28 cellular contexts compared by ENCODE assay signal in genomic region chr11:7667460-7667859, GRCh38. TPM values are rescaled to one million over a fixed set of nuclear protein-coding genes. Genes with fewer than 3 reads are reported as not detected.
DNase-seq lines count a peak whose midpoint lies in the region; ATAC-seq and TF ChIP-seq lines count a peak whose summit lies in the region.
"Had no signal": no experiment of that assay in that cellular context is flagged by ENCODE, and none has a peak within 500 bp of the region (broad histone marks: within the 10 kb centered on the region; RNA-seq: fewer than 3 reads in every experiment).

No MANE protein-coding gene starts in this region.

- H3K27me3 Mint-ChIP-seq in mesothelial cell of epicardium (ENCODE audit: low read depth) = no peaks in the 10 kb centered on the region

- no peak for ATAC-seq in GM19023 (IDR thresholded peaks at IDR 0.05; ENCODE audit: unreplicated experiment)
- ATAC-seq: natural killer cell had no signal

- peaks cover 42% of the 10 kb centered on the region for H3K36me3 Mint-ChIP-seq in mesothelial cell of epicardium
- H3K36me3 Mint-ChIP-seq: natural killer cell had no signal

- no peak overlapping the region for H3K4me3 Mint-ChIP-seq in mesothelial cell of epicardium
- H3K4me3 Mint-ChIP-seq: natural killer cell; stimulated activated naive CD8-positive, alpha-beta T cell treated with anti-CD3 and anti-CD28 coated beads, Interleukin-15, Interleukin-2, amounts not matched to agents 100 ng/mL and 50 ng/mL, for 24 hours had no signal

- H3K4me3 ChIP-seq in choroid plexus epithelial cell (ENCODE audit: low read depth, low read length) = no peak overlapping the region
- H3K4me3 ChIP-seq: SK-N-MC, upper lobe of left lung had no signal

- peak; percentile 46 for DNase-seq in NCI-H82 (lab: John Stamatoyannopoulos, UW)
- no peak for DNase-seq in NCI-H82 treated with DMSO at 0.1 percent for 48 hours (lab: John Stamatoyannopoulos, UW; ENCODE audit: unreplicated experiment)
- DNase-seq in choroid plexus epithelial cell (ENCODE audit: low read depth) = peak; percentile 73
- no peak for DNase-seq in mesothelial cell of epicardium (ENCODE audit: low spot score in 2 of 2, unreplicated experiment in 2 of 2)
- DNase-seq in central memory CD4-positive, alpha-beta T cell = no peak
- no peak for DNase-seq in GM19240 (ENCODE audit: insufficient read length, low spot score)
- no peak for DNase-seq in NCI-H1930 (lab: John Stamatoyannopoulos, UW)
- DNase-seq: activated CD8-positive, alpha-beta memory T cell treated with anti-CD3 and anti-CD28 coated beads, Interleukin-2, amount 50 U/mL, for 48 hours; COR-L47; foreskin melanocyte; KG1; kidney; MV-4-11; natural killer cell; NCI-H187; NCI-H226; small intestine; stimulated activated CD4-positive, alpha-beta T cell treated with anti-CD3 and anti-CD28 coated beads, Interleukin-4, amount 100 ng/mL, for 24 hours; T-helper 2 cell; upper lobe of left lung had no signal

- H3K4me1 Mint-ChIP-seq in mesothelial cell of epicardium = peaks cover 26% of the 10 kb centered on the region

- peak overlapping the region; percentile 26 for H3K27ac Mint-ChIP-seq in mesothelial cell of epicardium
- H3K27ac Mint-ChIP-seq: natural killer cell; stimulated activated naive CD8-positive, alpha-beta T cell treated with anti-CD3 and anti-CD28 coated beads, Interleukin-15, Interleukin-2, amounts not matched to agents 100 ng/mL and 50 ng/mL, for 24 hours had no signal

- no peak for TF ChIP-seq CTCF in choroid plexus epithelial cell (conservative IDR thresholded peaks at IDR 0.05; ENCODE audit: low read depth, low read length)
- TF ChIP-seq CTCF in mesothelial cell of epicardium (IDR thresholded peaks at IDR 0.05; ENCODE audit: unreplicated experiment) = no peak

- peaks cover 4% of the 10 kb centered on the region for H3K9me3 Mint-ChIP-seq in mesothelial cell of epicardium
- H3K9me3 Mint-ChIP-seq: natural killer cell; stimulated activated naive CD8-positive, alpha-beta T cell treated with anti-CD3 and anti-CD28 coated beads, Interleukin-15, Interleukin-2, amounts not matched to agents 100 ng/mL and 50 ng/mL, for 24 hours had no signal

RNA-seq across cellular contexts. Expression of gene CYB5R2, which starts 5.8 kb away (rescaled TPM):
- 63.6 to 74.4 TPM (median 67.0 TPM) in 3 replicates for total RNA-seq in mesothelial cell of epicardium
- total RNA-seq: A172 had no signal

RNA-seq across cellular contexts. Expression of gene OVCH2, which starts 38.8 kb away (rescaled TPM):
- 8.5 to 9.7 TPM (median 9.6 TPM) in 3 replicates for total RNA-seq in mesothelial cell of epicardium
- total RNA-seq: A172, Daoy, HT-29, mesenteric fat pad, natural killer cell, pulmonary artery endothelial cell had no signal

Comparison
In these comparisons a context has a peak if more than half of its experiments do, and no peak if none do; other contexts are left out.
1. DNase-seq: peak in NCI-H82 (single experiment) and choroid plexus epithelial cell (single experiment); none in NCI-H82 treated with DMSO at 0.1 percent for 48 hours (single experiment), mesothelial cell of epicardium (0 of 2), central memory CD4-positive, alpha-beta T cell (single experiment), GM19240 (single experiment) and NCI-H1930 (0 of 2).